In genomic region chr7:99112097-99112496, GRCh38 we compare ENCODE assay signal across 8 cellular contexts. TPM values are rescaled to one million over a fixed set of nuclear protein-coding genes. Genes with fewer than 3 reads are reported as not detected.
DNase-seq lines count a peak whose midpoint lies in the region; ATAC-seq and TF ChIP-seq lines count a peak whose summit lies in the region.

No MANE protein-coding gene starts in this region.

- DNase-seq in NOMO-1 treated with dmso at 0.1 percent for 144 hours (lab: John Stamatoyannopoulos, UW; ENCODE audit: unreplicated experiment) = peak; percentile 16
- peak; percentile 60 for DNase-seq in myocyte (ENCODE audit: low read depth)
- DNase-seq in RWPE1 (ENCODE audit: low spot score) = no peak
- DNase-seq in stimulated activated CD4-positive, alpha-beta T cell treated with anti-CD3 and anti-CD28 coated beads, Interleukin-2, amount 100 ng/mL, for 48 hours = no peak
- DNase-seq in HuH-7 (ENCODE audit: low spot score) = no peak

- CTCF ChIA-PET in RWPE1 (lab: Yijun Ruan, JAX) = no interaction called here

- ATAC-seq in GM18511 (IDR thresholded peaks at IDR 0.05; ENCODE audit: unreplicated experiment) = peak; percentile 83
- ATAC-seq in HG02588 (IDR thresholded peaks at IDR 0.05; ENCODE audit: unreplicated experiment) = peak; percentile 80
- ATAC-seq in HG03457 (IDR thresholded peaks at IDR 0.05; ENCODE audit: unreplicated experiment) = no peak

- TF ChIP-seq CTCF in RWPE1 (conservative IDR thresholded peaks at IDR 0.05; ENCODE audit: low read depth) = no peak

- POLR2A ChIA-PET in RWPE1 (lab: Yijun Ruan, JAX; ENCODE audit: low non-redundant PET) = interaction anchor here (0.7 kb wide), 1 partner anchor 77 kb away, joined by 3 read pairs; no protein-coding TSS in a partner anchor

- no peak overlapping the region for H3K27ac ChIP-seq in RWPE1

RNA-seq across cellular contexts. Expression of gene SMURF1, which starts 31.8 kb away (rescaled TPM):
- 11.4 and 13.6 TPM in 2 replicates for total RNA-seq in myocyte
- polyA plus RNA-seq in myocyte (2012) = 14.7 TPM

Comparison
In these comparisons a context has a peak if more than half of its experiments do, and no peak if none do; other contexts are left out.
1. DNase-seq: peak in NOMO-1 treated with dmso at 0.1 percent for 144 hours (single experiment) and myocyte (single experiment); none in RWPE1 (single experiment), stimulated activated CD4-positive, alpha-beta T cell treated with anti-CD3 and anti-CD28 coated beads, Interleukin-2, amount 100 ng/mL, for 48 hours (0 of 2) and HuH-7 (single experiment).